In the genomic region with DNA sequence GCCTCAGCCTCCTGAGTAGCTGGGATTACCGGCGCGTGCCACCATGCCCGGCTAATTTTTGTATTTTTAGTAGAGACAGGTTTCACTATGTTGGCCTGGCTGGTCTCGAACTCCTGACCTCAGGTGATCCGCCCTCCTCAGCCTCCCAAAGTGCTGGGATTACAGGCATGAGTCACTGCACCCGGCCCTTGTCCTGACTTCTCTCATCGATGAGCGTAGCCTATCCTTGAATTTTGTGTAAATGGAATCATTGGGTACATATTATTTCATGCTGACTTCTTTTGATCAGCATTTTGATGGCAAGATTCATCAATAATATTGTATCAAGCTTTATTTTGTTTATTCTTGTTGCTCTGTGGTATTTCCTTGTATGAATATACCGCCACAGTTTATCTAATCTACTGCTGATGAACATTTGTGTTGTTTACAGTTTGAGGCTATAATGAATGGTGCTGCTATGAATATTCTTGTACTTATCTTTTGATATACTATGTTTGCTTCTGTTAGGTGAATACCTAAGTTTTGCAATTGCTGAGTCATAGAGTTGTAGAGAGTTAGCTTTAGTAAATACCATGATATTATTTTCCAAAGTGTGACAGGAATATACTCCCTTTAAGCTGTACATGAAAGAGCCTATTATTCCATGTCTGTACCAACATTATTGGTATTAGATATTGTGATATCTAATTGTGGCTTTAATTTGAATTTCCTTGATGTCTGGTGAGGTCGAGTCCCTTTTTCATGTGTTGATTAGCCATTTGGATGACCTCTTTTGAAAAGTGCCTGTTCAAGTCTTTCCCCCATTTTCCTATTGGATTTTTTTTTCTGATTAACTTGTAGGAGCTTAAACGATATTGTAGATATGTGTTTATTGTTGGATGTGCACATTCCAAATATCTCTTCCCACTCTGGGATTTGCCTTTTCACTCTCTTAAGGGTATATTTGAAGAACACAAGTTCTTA, we compare ENCODE assay signal across 21 cellular contexts.
A peak's percentile ranks its signal among the peaks of the same experiment; 100 is the strongest.
DNase-seq lines count a peak whose midpoint lies in the region; ATAC-seq, FAIRE-seq and TF ChIP-seq lines count a peak whose summit lies in the region.
"Had no signal": no experiment of that assay in that cellular context is flagged by ENCODE, and none has a peak within 500 bp of the region (broad histone marks: within the 10 kb centered on the region; RNA-seq: fewer than 3 reads in every experiment).

No MANE protein-coding gene starts in this region.

- intact Hi-C loops in heart right ventricle (cut with DNase I) = loop anchor here in 4 of 10 donors (5.0 to 10.0 kb wide), 5 partner anchors 34 to 114 kb away; a partner anchor contains a TSS
- intact Hi-C loops in HepG2 (cut with micrococcal nuclease; ENCODE audit: unreplicated experiment) = no loop called here
- intact Hi-C loops in upper lobe of right lung (cut with DNase I) = no loop called here

- POLR2A ChIA-PET in HepG2 (lab: Yijun Ruan, JAX) = no interaction called here

- TF ChIP-seq EP300 in HepG2 (IDR thresholded peaks at IDR 0.05; ENCODE audit: low read depth in 2 of 2, low read length in 2 of 2) (no peak), HepG2 (CRISPR knock-in tag; IDR thresholded peaks at IDR 0.05; ENCODE audit: borderline replicate concordance) (no peak)

- no peak for TF ChIP-seq RAD21 in HepG2 (CRISPR knock-in tag; IDR thresholded peaks at IDR 0.05)

- WGBS in heart right ventricle, 2 donors = 86% methylated on average over 12 of the region's 12 CpGs
- 91% methylated on average over 12 of the region's 12 CpGs for WGBS in HepG2 (ENCODE audit: low lambda C conversion rate)

- TF ChIP-seq POLR2A in HepG2 (IDR thresholded peaks at IDR 0.05; ENCODE audit: insufficient read depth in 1 of 2, low read depth in 2 of 2, low read length in 2 of 2) = no peak

- DNase-seq in heart right ventricle = no peak
- no peak for DNase-seq in right atrium auricular region (ENCODE audit: low spot score)
- peak; percentile 91 for DNase-seq in bronchial epithelial cell (ENCODE audit: low read depth)
- DNase-seq in HepG2 (ENCODE audit: low spot score) = no peak
- peak; percentile 20 for DNase-seq in upper lobe of right lung
- no peak for DNase-seq in midbrain (lab: John Stamatoyannopoulos, UW)
- no peak for DNase-seq in NCI-H2081 (lab: John Stamatoyannopoulos, UW)
- DNase-seq: activated CD4-positive, alpha-beta T cell treated with anti-CD3 and anti-CD28 coated beads, Interleukin-2, amount 50 U/mL, for 48 hours; activated naive CD8-positive, alpha-beta T cell treated with anti-CD3 and anti-CD28 coated beads for 36 hours; CD4-positive, alpha-beta memory T cell; DMS79 treated with DMSO at 0.1 percent for 48 hours; effector CD8-positive, alpha-beta T cell; hippocampal formation; KBM-7; left cardiac atrium; NCI-H2029; NCI-H510A treated with DMSO at 0.1 percent for 48 hours; SHP77 treated with DMSO at 0.1 percent for 48 hours; WERI-Rb-1 had no signal

- H3K36me3 ChIP-seq in heart right ventricle = peaks cover 0 to 6% (median 0%) of the 10 kb centered on the region in 9 donors
- no peaks in the 10 kb centered on the region for H3K36me3 ChIP-seq in right atrium auricular region
- peaks cover 22% of the 10 kb centered on the region for H3K36me3 ChIP-seq in bronchial epithelial cell (ENCODE audit: control insufficient read depth, insufficient read depth, low read length)
- peaks cover 0 to 1% of the 10 kb centered on the region in 2 experiments; a peak in 1 of 5 replicates for H3K36me3 ChIP-seq in HepG2 (replicated peaks in 1 of 2; ENCODE audit: control insufficient read depth in 1 of 2, insufficient read depth in 2 of 2, low read length in 2 of 2)
- no peaks in the 10 kb centered on the region for H3K36me3 ChIP-seq in upper lobe of right lung
- H3K36me3 ChIP-seq: WERI-Rb-1 had no signal

- H3K9ac ChIP-seq in HepG2 (ENCODE audit: insufficient read depth, low read depth, low read length) = no peak overlapping the region

- no peak overlapping the region for H2AFZ ChIP-seq in HepG2 (ENCODE audit: low read length)

- no peak for ATAC-seq in heart right ventricle
- ATAC-seq in HepG2 = no peak
- ATAC-seq in upper lobe of right lung = no peak
- ATAC-seq in GM21737 (IDR thresholded peaks at IDR 0.05; ENCODE audit: unreplicated experiment) = no peak

- H3K79me2 ChIP-seq in HepG2 (ENCODE audit: insufficient read depth, low read length) = peaks cover 2% of the 10 kb centered on the region

- H3K27me3 ChIP-seq in heart right ventricle (no peaks in the 10 kb centered on the region), right atrium auricular region (no peaks in the 10 kb centered on the region), bronchial epithelial cell (ENCODE audit: control insufficient read depth, insufficient read depth, low read length) (no peaks in the 10 kb centered on the region), HepG2 (ENCODE audit: control insufficient read depth in 1 of 2, insufficient read depth in 2 of 2, low read length in 2 of 2) (no peaks in the 10 kb centered on the region), upper lobe of right lung (no peaks in the 10 kb centered on the region)

- H4K20me1 ChIP-seq in HepG2 (ENCODE audit: insufficient read depth, low read length) = no peaks in the 10 kb centered on the region

- TF ChIP-seq CTCF in heart right ventricle (IDR thresholded peaks at IDR 0.05) (no peak), right atrium auricular region (IDR thresholded peaks at IDR 0.05) (no peak), bronchial epithelial cell (IDR thresholded peaks at IDR 0.05; ENCODE audit: insufficient read depth, low read length, severe bottlenecking) (no peak), HepG2 (CRISPR knock-in tag; IDR thresholded peaks at IDR 0.05) (no peak), upper lobe of right lung (IDR thresholded peaks at IDR 0.05) (no peak)

- H3K4me1 ChIP-seq in heart right ventricle = peaks cover 29 to 99% (median 73%) of the 10 kb centered on the region in 9 donors
- peaks cover 0 to 78% of the 10 kb centered on the region in 2 donors for H3K4me1 ChIP-seq in right atrium auricular region
- peaks cover 50% of the 10 kb centered on the region for H3K4me1 ChIP-seq in HepG2 (ENCODE audit: insufficient read depth, low read length)
- peaks cover 23% of the 10 kb centered on the region for H3K4me1 ChIP-seq in upper lobe of right lung

- H3K9me3 ChIP-seq in heart right ventricle (no peaks in the 10 kb centered on the region), right atrium auricular region (no peaks in the 10 kb centered on the region), HepG2 (ENCODE audit: low read length) (no peaks in the 10 kb centered on the region), upper lobe of right lung (no peaks in the 10 kb centered on the region)

- BruUV-seq in HepG2 (replicated peaks; lab: Mats Ljungman, UMichigan) = no TSS peak

- no peak overlapping the region for H3K4me3 ChIP-seq in heart right ventricle
- H3K4me3 ChIP-seq in right atrium auricular region = no peak overlapping the region
- no peak overlapping the region for H3K4me3 ChIP-seq in bronchial epithelial cell (ENCODE audit: low read depth, low read length)
- no peak overlapping the region for H3K4me3 ChIP-seq in HepG2 (replicated peaks in 1 of 3; ENCODE audit: insufficient read depth in 1 of 3, low read depth in 2 of 3, low read length in 3 of 3)
- no peak overlapping the region for H3K4me3 ChIP-seq in upper lobe of right lung

- in situ Hi-C loops in HepG2 (cut with HindIII; ENCODE audit: extremely low pct_ligation_motif_present, low pct_unique_long_range_greater_than_20kb) = no loop called here

- H3K27ac ChIP-seq in heart right ventricle = peak overlapping the region in 7 of 10 donors; percentile 55 to 99 (median 87)
- peak overlapping the region in 1 of 2 donors; percentile 79 for H3K27ac ChIP-seq in right atrium auricular region
- no peak overlapping the region for H3K27ac ChIP-seq in HepG2 (ENCODE audit: extremely low read length, insufficient read depth, low read length)
- no peak overlapping the region for H3K27ac ChIP-seq in upper lobe of right lung
- H3K27ac ChIP-seq: WERI-Rb-1 had no signal

- no peak overlapping the region for H3K4me2 ChIP-seq in HepG2 (ENCODE audit: low read depth, low read length)

- CTCF ChIA-PET in HepG2 (lab: Yijun Ruan, JAX; ENCODE audit: low intra/inter-chr PET ratio, low total read pairs) = no interaction called here

- FAIRE-seq in bronchial epithelial cell (lab: Jason Lieb, UNC) = no peak
- no peak for FAIRE-seq in HepG2 (lab: Jason Lieb, UNC)
- FAIRE-seq: H1 had no signal

TF ChIP-seq in HepG2, 621 proteins besides CTCF, POLR2A, EP300 and RAD21 (continues in another document):
- TF ChIP-seq TSC22D2 (CRISPR knock-in tag; IDR thresholded peaks at IDR 0.05; ENCODE audit: borderline replicate concordance) (no peak), SP5 (CRISPR knock-in tag; IDR thresholded peaks at IDR 0.05; ENCODE audit: borderline replicate concordance, low read depth) (no peak), KMT2A (CRISPR knock-in tag; IDR thresholded peaks at IDR 0.05) (no peak), FOSL2 (CRISPR knock-in tag; IDR thresholded peaks at IDR 0.05) (peak; percentile 57), PAX8 (CRISPR knock-in tag; IDR thresholded peaks at IDR 0.05; ENCODE audit: borderline replicate concordance) (no peak), ZNF232 (CRISPR knock-in tag; IDR thresholded peaks at IDR 0.05; ENCODE audit: borderline replicate concordance) (no peak), GZF1 (CRISPR knock-in tag; IDR thresholded peaks at IDR 0.05) (no peak), YEATS4 (CRISPR knock-in tag; IDR thresholded peaks at IDR 0.05; ENCODE audit: borderline replicate concordance) (no peak), MLLT10 (CRISPR knock-in tag; IDR thresholded peaks at IDR 0.05) (no peak), MAFK (conservative IDR thresholded peaks at IDR 0.05 in 1 of 2, IDR thresholded peaks at IDR 0.05 in 1 of 2; ENCODE audit: low read length in 2 of 2) (peak; percentile 18 to 27; a peak in 1 of 4 replicates), ZBTB42 (CRISPR knock-in tag; IDR thresholded peaks at IDR 0.05) (no peak), ZNF10 (CRISPR knock-in tag; IDR thresholded peaks at IDR 0.05; ENCODE audit: borderline replicate concordance, low read depth) (no peak), ZNF160 (CRISPR knock-in tag; IDR thresholded peaks at IDR 0.05) (no peak), ZNF567 (CRISPR knock-in tag; IDR thresholded peaks at IDR 0.05; ENCODE audit: borderline replicate concordance) (no peak), NFE2L2 (IDR thresholded peaks at IDR 0.05; ENCODE audit: low read length) (peak; percentile 74), MAFF (IDR thresholded peaks at IDR 0.05; ENCODE audit: low read depth, low read length) (no peak)
- TF ChIP-seq, protein P1, sequence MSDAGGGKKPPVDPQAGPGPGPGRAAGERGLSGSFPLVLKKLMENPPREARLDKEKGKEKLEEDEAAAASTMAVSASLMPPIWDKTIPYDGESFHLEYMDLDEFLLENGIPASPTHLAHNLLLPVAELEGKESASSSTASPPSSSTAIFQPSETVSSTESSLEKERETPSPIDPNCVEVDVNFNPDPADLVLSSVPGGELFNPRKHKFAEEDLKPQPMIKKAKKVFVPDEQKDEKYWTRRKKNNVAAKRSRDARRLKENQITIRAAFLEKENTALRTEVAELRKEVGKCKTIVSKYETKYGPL (CRISPR knock-in tag; IDR thresholded peaks at IDR 0.05) = no peak

Comparison
In these comparisons a context has a peak if more than half of its experiments do, and no peak if none do; other contexts are left out.
1. DNase-seq: peak in bronchial epithelial cell (single experiment) and upper lobe of right lung (single experiment); none in heart right ventricle (0 of 2), right atrium auricular region (single experiment), HepG2 (single experiment), midbrain (single experiment) and NCI-H2081 (0 of 2).
2. H3K27ac ChIP-seq: peak in heart right ventricle (7 of 10); none in HepG2 (single experiment) and upper lobe of right lung (single experiment).